Comparison of ENCODE assay signal across 9 cellular contexts in genomic region chr7:98872328-98872924, GRCh38. TPM values are rescaled to one million over a fixed set of nuclear protein-coding genes. Genes with fewer than 3 reads are reported as not detected.
DNase-seq lines count a peak whose midpoint lies in the region; ATAC-seq and TF ChIP-seq lines count a peak whose summit lies in the region.
"Had no signal": no experiment of that assay in that cellular context is flagged by ENCODE, and none has a peak within 500 bp of the region (broad histone marks: within the 10 kb centered on the region; RNA-seq: fewer than 3 reads in every experiment).

No MANE protein-coding gene starts in this region.

- H3K9me3 Mint-ChIP-seq in activated T-helper 17 cell treated with anti-CD3 and anti-CD28 coated beads, Interleukin-2, amount 50 U/mL, for 72 hours, result no peaks in the 10 kb centered on the region
- no peaks in the 10 kb centered on the region for H3K9me3 Mint-ChIP-seq in natural killer cell

- intact Hi-C loops in natural killer cell (cut with micrococcal nuclease), result no loop called here

- no peaks in the 10 kb centered on the region for H3K27me3 Mint-ChIP-seq in activated T-helper 17 cell treated with anti-CD3 and anti-CD28 coated beads, Interleukin-2, amount 50 U/mL, for 72 hours
- H3K27me3 Mint-ChIP-seq in natural killer cell (ENCODE audit: low read depth in 2 of 2), result peaks cover 0 to 8% of the 10 kb centered on the region in 2 donors

- no peaks in the 10 kb centered on the region for H3K4me1 Mint-ChIP-seq in activated T-helper 17 cell treated with anti-CD3 and anti-CD28 coated beads, Interleukin-2, amount 50 U/mL, for 72 hours
- H3K4me1 Mint-ChIP-seq in natural killer cell, result no peaks in the 10 kb centered on the region

- TF ChIP-seq CTCF in natural killer cell (IDR thresholded peaks at IDR 0.05), result peak; percentile 19

- DNase-seq in NCI-H2196 (lab: John Stamatoyannopoulos, UW; ENCODE audit: unreplicated experiment), result peak; percentile 9
- no peak for DNase-seq in NCI-H2196 treated with DMSO at 0.1 percent for 48 hours (lab: John Stamatoyannopoulos, UW; ENCODE audit: unreplicated experiment)
- peak; percentile 62 for DNase-seq in HT-29 (ENCODE audit: low spot score)
- DNase-seq in natural killer cell, result no peak
- DNase-seq in medulla oblongata (ENCODE audit: extremely low spot score), result no peak
- no peak for DNase-seq in hippocampal formation (lab: John Stamatoyannopoulos, UW)
- DNase-seq: NCI-H187 had no signal

- no peak overlapping the region for H3K27ac Mint-ChIP-seq in activated T-helper 17 cell treated with anti-CD3 and anti-CD28 coated beads, Interleukin-2, amount 50 U/mL, for 72 hours
- no peak overlapping the region for H3K27ac Mint-ChIP-seq in natural killer cell

- H3K4me3 Mint-ChIP-seq in activated T-helper 17 cell treated with anti-CD3 and anti-CD28 coated beads, Interleukin-2, amount 50 U/mL, for 72 hours, result no peak overlapping the region
- no peak overlapping the region for H3K4me3 Mint-ChIP-seq in natural killer cell

- H3K36me3 Mint-ChIP-seq in activated T-helper 17 cell treated with anti-CD3 and anti-CD28 coated beads, Interleukin-2, amount 50 U/mL, for 72 hours (ENCODE audit: low read depth), result no peaks in the 10 kb centered on the region
- H3K36me3 Mint-ChIP-seq in natural killer cell, result no peaks in the 10 kb centered on the region

- ATAC-seq in activated T-helper 17 cell treated with anti-CD3 and anti-CD28 coated beads, Interleukin-2, amount 50 U/mL, for 72 hours (replicated peaks), result peak; percentile 30
- ATAC-seq in natural killer cell (peak; percentile 38 to 48 (median 44)), GM18867 (IDR thresholded peaks at IDR 0.05; ENCODE audit: unreplicated experiment) (no peak)

RNA-seq across cellular contexts. Expression of gene TMEM130, which starts 2.6 kb away (rescaled TPM):
- not detected in 2 replicates for total RNA-seq in HT-29 (2014; rRNA removed; shearing (Covaris generic))
- total RNA-seq in activated T-helper 17 cell treated with anti-CD3 and anti-CD28 coated beads, Interleukin-2, amount 50 U/mL, for 72 hours, result not detected
- total RNA-seq in natural killer cell, result not detected

RNA-seq across cellular contexts. Expression of gene TRRAP, which starts 5.9 kb away (rescaled TPM):
- total RNA-seq in HT-29 (2014; rRNA removed; shearing (Covaris generic)), result 21.0 and 22.3 TPM in 2 replicates
- 10 to 100 TPM; 59.1 to 69.5 TPM for total RNA-seq in activated T-helper 17 cell treated with anti-CD3 and anti-CD28 coated beads, Interleukin-2, amount 50 U/mL, for 72 hours
- total RNA-seq in natural killer cell, result 10 to 100 TPM; 45.4 to 62.9 (median 62.4) TPM

Comparison
In these comparisons a context has a peak if more than half of its experiments do, and no peak if none do; other contexts are left out.
1. DNase-seq: peak in NCI-H2196 (single experiment) and HT-29 (single experiment); none in NCI-H2196 treated with DMSO at 0.1 percent for 48 hours (single experiment), natural killer cell (single experiment), medulla oblongata (single experiment) and hippocampal formation (0 of 2).